In the genomic region with DNA sequence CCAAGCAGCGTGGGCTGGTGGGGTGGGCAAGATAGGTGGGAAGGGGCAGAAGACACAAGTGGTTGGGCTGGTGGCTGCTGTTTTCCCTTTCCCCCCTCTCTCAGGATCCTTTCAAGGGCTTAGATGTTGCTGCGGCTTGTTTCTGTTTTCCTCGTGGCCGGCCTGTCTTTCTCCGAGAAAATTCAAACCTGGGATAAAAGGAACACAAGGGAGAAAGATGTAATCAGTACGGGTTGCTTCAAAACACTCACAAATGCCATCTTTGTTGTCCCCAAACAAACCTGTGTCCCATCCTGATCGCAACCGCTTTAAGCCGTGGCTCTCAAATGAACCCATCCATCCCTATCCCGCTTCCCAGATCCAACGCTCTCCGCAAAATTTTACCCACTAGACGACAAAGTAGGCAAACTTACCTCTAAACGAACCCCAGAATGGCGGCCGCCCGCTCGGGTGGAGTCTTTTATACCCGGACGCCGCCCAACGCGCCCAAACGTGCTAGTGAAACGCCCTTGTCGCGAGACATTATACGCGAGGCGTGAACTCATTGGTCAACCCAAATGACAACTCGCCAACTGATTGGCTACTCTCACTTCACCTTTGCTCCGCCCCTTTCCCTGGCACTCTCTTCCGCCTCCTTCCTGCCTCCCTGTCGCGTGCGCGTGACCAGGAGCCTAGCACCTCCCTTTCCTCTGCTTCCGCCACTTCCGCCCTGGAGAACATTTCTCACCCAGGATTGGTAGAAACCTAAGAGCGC, we compare ENCODE assay signal across 8 cellular contexts. TPM values are rescaled to one million over a fixed set of nuclear protein-coding genes. Genes with fewer than 3 reads are reported as not detected.
DNase-seq lines count a peak whose midpoint lies in the region; ATAC-seq, FAIRE-seq and TF ChIP-seq lines count a peak whose summit lies in the region.

A gene (minus strand): TSS at position 433 of the 754 bp plus-strand sequence. CDS start 7,299 bp downstream, outside the sequence.

- H4K20me1 ChIP-seq in IMR-90 (ENCODE audit: insufficient read depth, low read length) (peaks cover 31% of the 10 kb centered on the region), endothelial cell of umbilical vein (replicated peaks; ENCODE audit: control insufficient read depth, extremely low read depth, insufficient read depth, low read length) (no peaks in the 10 kb centered on the region)

- POLR2A ChIA-PET in IMR-90 (lab: Charles Lee; ENCODE audit: unreplicated experiment), result interaction anchor here (0.6 to 1.0 kb wide), 2 partner anchors 9 to 48 kb away, joined by 4 to 5 read pairs; a partner anchor contains a TSS
- POLR2A ChIA-PET in endothelial cell of umbilical vein (lab: Charles Lee), result interaction anchor here (0.7 kb wide), 1 partner anchor 21 kb away, joined by 3 read pairs; no protein-coding TSS in a partner anchor

- H3K9ac ChIP-seq in IMR-90 (ENCODE audit: low read depth, low read length), result peak within 1 kb of the TSS; percentile 99
- peak within 1 kb of the TSS; percentile 99 for H3K9ac ChIP-seq in endothelial cell of umbilical vein (replicated peaks; ENCODE audit: extremely low read depth, insufficient read depth, low read length)

- H3K9me1 ChIP-seq in IMR-90 (ENCODE audit: insufficient read depth, low read length) (peaks cover 7% of the 10 kb centered on the region), endothelial cell of umbilical vein (replicated peaks; ENCODE audit: control insufficient read depth, extremely low read depth, insufficient read depth, low read length) (no peaks in the 10 kb centered on the region)

- peak within 1 kb of the TSS; percentile 88 for H2BK15ac ChIP-seq in IMR-90 (ENCODE audit: low read depth, low read length)

- H2BK20ac ChIP-seq in IMR-90 (ENCODE audit: low read depth, low read length), result peak within 1 kb of the TSS; percentile 96

- peak; percentile 97 for FAIRE-seq in endothelial cell of umbilical vein (lab: Jason Lieb, UNC)

- dilution Hi-C loops in IMR-90 (cut with HindIII; ENCODE audit: low sequenced_read_pairs, unreplicated experiment) (no loop called here), endothelial cell of umbilical vein (cut with MboI; ENCODE audit: extremely low pct_ligation_motif_present, low sequenced_read_pairs) (no loop called here)

- no peaks in the 10 kb centered on the region for H3K27me3 ChIP-seq in IMR-90 (ENCODE audit: control insufficient read depth, insufficient read depth, low read length)
- no peaks in the 10 kb centered on the region for H3K27me3 ChIP-seq in endothelial cell of umbilical vein (ENCODE audit: control insufficient read depth in 2 of 2, insufficient read depth in 2 of 2, low read length in 2 of 2)

- peak; percentile 100 for DNase-seq in DMS 273 (lab: John Stamatoyannopoulos, UW; ENCODE audit: unreplicated experiment)
- DNase-seq in IMR-90, result peak; percentile 100
- peak; percentile 100 for DNase-seq in OCI-M1 (lab: John Stamatoyannopoulos, UW)
- peak; percentile 98 for DNase-seq in activated T-cell treated with anti-CD3 and anti-CD28 coated beads for 24 hours (ENCODE audit: low read depth)
- peak; percentile 100 for DNase-seq in endothelial cell of umbilical vein (ENCODE audit: low read depth, low spot score)
- DNase-seq in middle frontal gyrus (ENCODE audit: extremely low spot score, low spot score), result peak; percentile 100
- DNase-seq in stimulated activated CD8-positive, alpha-beta memory T cell treated with anti-CD3 and anti-CD28 coated beads, Interleukin-2, amount 100 ng/mL, for 48 hours (ENCODE audit: low read depth in 2 of 2), result peak; percentile 90 to 94

- BruUV-seq in IMR-90 (replicated peaks; lab: Mats Ljungman, UMichigan), result TSS peak; percentile 84
- TSS peak; percentile 68 for BruUV-seq in endothelial cell of umbilical vein (replicated peaks; lab: Mats Ljungman, UMichigan)

- H4K8ac ChIP-seq in IMR-90 (ENCODE audit: low read depth in 2 of 2, low read length in 2 of 2), result peak within 1 kb of the TSS; percentile 87 to 100

- peak within 1 kb of the TSS; percentile 90 for H2AFZ ChIP-seq in IMR-90 (replicated peaks; ENCODE audit: low read length, poor library complexity)
- peak within 1 kb of the TSS; percentile 67 for H2AFZ ChIP-seq in endothelial cell of umbilical vein (ENCODE audit: low read depth, low read length)

- H3K27ac ChIP-seq in IMR-90 (ENCODE audit: insufficient read depth, low read length) (peak within 1 kb of the TSS; percentile 91), endothelial cell of umbilical vein (ENCODE audit: insufficient read depth, low read depth, low read length) (peak within 1 kb of the TSS; percentile 96)

- H3K79me2 ChIP-seq in endothelial cell of umbilical vein (ENCODE audit: control insufficient read depth, insufficient read depth, low read length), result peaks cover 37% of the 10 kb centered on the region

- peak within 1 kb of the TSS; percentile 100 for H3K56ac ChIP-seq in IMR-90 (ENCODE audit: extremely low read depth, insufficient read depth, low read length)

- peak within 1 kb of the TSS; percentile 99 for H2AK5ac ChIP-seq in IMR-90 (ENCODE audit: low read depth, low read length)

- WGBS in IMR-90 (ENCODE audit: extremely low coverage in 2 of 2, insufficient read length in 1 of 2), 2 experiments, result 0% methylated on average over 19 of the region's 40 CpGs; no CpG with 5 or more reads in 1 of the 2 experiments

- H3K4me1 ChIP-seq in IMR-90 (ENCODE audit: control insufficient read depth, insufficient read depth, low read length), result peaks cover 6% of the 10 kb centered on the region
- H3K4me1 ChIP-seq in endothelial cell of umbilical vein (ENCODE audit: control insufficient read depth, extremely low read depth, insufficient read depth, low read length), result peaks cover 21% of the 10 kb centered on the region

- H3K18ac ChIP-seq in IMR-90 (ENCODE audit: low read depth, low read length), result peak within 1 kb of the TSS; percentile 91

- peak within 1 kb of the TSS; percentile 96 for H2BK120ac ChIP-seq in IMR-90 (ENCODE audit: low read depth, low read length)

- H3K79me1 ChIP-seq in IMR-90 (ENCODE audit: low read depth in 1 of 2, low read length in 2 of 2), result peaks cover 20 to 46% of the 10 kb centered on the region in 2 experiments

- peak within 1 kb of the TSS; percentile 99 for H3K23ac ChIP-seq in IMR-90 (ENCODE audit: low read depth, low read length)

- H4K91ac ChIP-seq in IMR-90 (ENCODE audit: insufficient read depth, low read depth, low read length), result peak within 1 kb of the TSS; percentile 99

- H4K5ac ChIP-seq in IMR-90 (ENCODE audit: low read depth, low read length), result peak within 1 kb of the TSS; percentile 97

- H3K4me2 ChIP-seq in IMR-90 (ENCODE audit: low read depth, low read length), result peak within 1 kb of the TSS; percentile 96
- peak within 1 kb of the TSS; percentile 99 for H3K4me2 ChIP-seq in endothelial cell of umbilical vein (ENCODE audit: insufficient read depth, low read length)

- H2BK5ac ChIP-seq in IMR-90 (ENCODE audit: low read depth, low read length, poor library complexity, severe bottlenecking), result peak within 1 kb of the TSS; percentile 92

- H3K4ac ChIP-seq in IMR-90 (ENCODE audit: low read depth, low read length), result peak within 1 kb of the TSS; percentile 99

- peak within 1 kb of the TSS; percentile 99 for H3K14ac ChIP-seq in IMR-90 (replicated peaks; ENCODE audit: low read depth, low read length)

- in situ Hi-C loops in IMR-90 (cut with MboI; ENCODE audit: low sequenced_read_pairs), result no loop called here

- ATAC-seq in GM21528 (IDR thresholded peaks at IDR 0.05; ENCODE audit: low FRiP score, unreplicated experiment) (peak; percentile 75), IMR-90 (ENCODE audit: low read depth) (peak; percentile 82)

- TF ChIP-seq RAD21 in IMR-90 (IDR thresholded peaks at IDR 0.05; ENCODE audit: low read length), result no peak

- peaks cover 15% of the 10 kb centered on the region for H3K36me3 ChIP-seq in IMR-90 (ENCODE audit: control insufficient read depth, insufficient read depth, low read length)
- H3K36me3 ChIP-seq in endothelial cell of umbilical vein (ENCODE audit: control insufficient read depth in 2 of 2, extremely low read depth in 1 of 2, insufficient read depth in 2 of 2, low read length in 2 of 2), result peaks cover 2 to 7% of the 10 kb centered on the region in 2 experiments

- peak; percentile 99 for TF ChIP-seq POLR2A in IMR-90 (IDR thresholded peaks at IDR 0.05; ENCODE audit: low read depth, low read length)
- peak; percentile 100 for TF ChIP-seq POLR2A in endothelial cell of umbilical vein (IDR thresholded peaks at IDR 0.05; ENCODE audit: low read depth, low read length)

- CTCF ChIA-PET in IMR-90 (lab: Yijun Ruan, JAX), result no interaction called here
- CTCF ChIA-PET in endothelial cell of umbilical vein (lab: Charles Lee), result interaction anchor here (1.6 kb wide), 1 partner anchor 114 kb away, joined by 17 read pairs; no protein-coding TSS in a partner anchor

- H3K4me3 ChIP-seq in IMR-90 (ENCODE audit: insufficient read depth, low read depth, low read length), result peak within 1 kb of the TSS; percentile 73
- H3K4me3 ChIP-seq in endothelial cell of umbilical vein (replicated peaks in 1 of 3; ENCODE audit: insufficient read depth in 1 of 3, low read depth in 1 of 3, low read length in 3 of 3), result peak within 1 kb of the TSS; percentile 51 to 84 (median 73)

- no peak for TF ChIP-seq CTCF in IMR-90 (conservative IDR thresholded peaks at IDR 0.05; ENCODE audit: low read depth, low read length)
- TF ChIP-seq CTCF in endothelial cell of umbilical vein (IDR thresholded peaks at IDR 0.05; ENCODE audit: extremely low read depth in 1 of 2, insufficient read depth in 1 of 2, low read depth in 1 of 2, low read length in 2 of 2), result no peak

- peak within 1 kb of the TSS; percentile 100 for H2AK9ac ChIP-seq in IMR-90 (replicated peaks; ENCODE audit: low read depth, low read length, poor library complexity)

- intact Hi-C loops in IMR-90 (cut with micrococcal nuclease) (loop anchor here (2.0 kb wide), 1 partner anchor 104 kb away; a partner anchor contains a TSS), endothelial cell of umbilical vein (cut with micrococcal nuclease) (loop anchor here (1.0 kb wide), 4 partner anchors 30 to 100 kb away; a partner anchor contains a TSS)

- H3K9me3 ChIP-seq in IMR-90 (ENCODE audit: control insufficient read depth, insufficient read depth, low read length) (no peaks in the 10 kb centered on the region), endothelial cell of umbilical vein (replicated peaks; ENCODE audit: control insufficient read depth, insufficient read depth, low read length) (no peaks in the 10 kb centered on the region)

RNA-seq across cellular contexts. Expression of the gene that starts here (rescaled TPM):
- total RNA-seq in IMR-90 (2012; rRNA removed) (16.1 and 18.8 TPM in 2 replicates), endothelial cell of umbilical vein (75.1 and 88.3 TPM in 2 replicates)
- polyA plus RNA-seq in IMR-90 (2012; rRNA removed) (21.2 TPM in 2 replicates), endothelial cell of umbilical vein (19.2 and 20.3 TPM in 2 replicates)
- 11.5 and 12.8 TPM in 2 replicates for polyA plus RNA-seq in IMR-90 (2012; cell fraction: cytosol; rRNA removed)
- 37.5 and 59.7 TPM in 2 replicates for polyA plus RNA-seq in IMR-90 (2012; cell fraction: nucleus; rRNA removed; ENCODE audit: low replicate concordance)
- 14.5 and 15.8 TPM in 2 replicates for polyA plus RNA-seq in endothelial cell of umbilical vein (2011; cell fraction: cytosol; rRNA removed)
- 75.7 and 89.5 TPM in 2 replicates for polyA plus RNA-seq in endothelial cell of umbilical vein (2011; cell fraction: nucleus; rRNA removed)
- polyA plus RNA-seq in endothelial cell of umbilical vein (2012), result 34.0 and 45.9 TPM in 2 replicates
- polyA minus RNA-seq in endothelial cell of umbilical vein, result 142 and 159 TPM in 2 replicates
- 27.1 TPM for polyA minus RNA-seq in endothelial cell of umbilical vein (2011; cell fraction: cytosol; rRNA and poly(A)+ RNA removed)
- polyA minus RNA-seq in endothelial cell of umbilical vein (2011; cell fraction: nucleus; rRNA and poly(A)+ RNA removed), result 244 and 248 TPM in 2 replicates

Comparison
In these comparisons a context has a peak if more than half of its experiments do, and no peak if none do; other contexts are left out.
1. Peak in every context shown above with its lines: DNase-seq, ATAC-seq, H3K4me3 ChIP-seq and H3K27ac ChIP-seq.